Comparison of ENCODE assay signal across 7 cellular contexts in genomic region chr4:56434599-56435000, GRCh38. TPM values are rescaled to one million over a fixed set of nuclear protein-coding genes. Genes with fewer than 3 reads are reported as not detected.
DNase-seq lines count a peak whose midpoint lies in the region; ATAC-seq and TF ChIP-seq lines count a peak whose summit lies in the region.

No MANE protein-coding gene starts in this region.

- peak overlapping the region; percentile 100 for H3K27ac ChIP-seq in DND-41 (ENCODE audit: low read length)

- H3K9me3 Mint-ChIP-seq in IgD-negative memory B cell, result no peaks in the 10 kb centered on the region
- H3K9me3 Mint-ChIP-seq in WTC11, result no peaks in the 10 kb centered on the region
- H3K9me3 Mint-ChIP-seq in glutamatergic neuron (ENCODE audit: unreplicated experiment), result peaks cover 3% of the 10 kb centered on the region

- H3K36me3 ChIP-seq in DND-41 (ENCODE audit: insufficient read depth, low read length) (peaks cover 13% of the 10 kb centered on the region), skeletal muscle satellite cell (ENCODE audit: insufficient read depth, low read length) (no peaks in the 10 kb centered on the region)

- H3K27ac Mint-ChIP-seq in IgD-negative memory B cell (peak overlapping the region in 2 of 3 donors; percentile 25 to 97), WTC11 (peak overlapping the region; percentile 94), glutamatergic neuron (ENCODE audit: unreplicated experiment) (peak overlapping the region; percentile 87)

- H3K4me3 Mint-ChIP-seq in IgD-negative memory B cell (peak overlapping the region; percentile 81 to 100 (median 93)), WTC11 (peak overlapping the region; percentile 97), glutamatergic neuron (ENCODE audit: unreplicated experiment) (peak overlapping the region; percentile 84)

- H3K9me3 ChIP-seq in DND-41 (ENCODE audit: insufficient read depth, low read length, severe bottlenecking) (no peaks in the 10 kb centered on the region), skeletal muscle satellite cell (replicated peaks; ENCODE audit: low read length) (no peaks in the 10 kb centered on the region)

- H3K79me2 ChIP-seq in DND-41 (ENCODE audit: insufficient read depth, low read length), result peaks cover 94% of the 10 kb centered on the region

- H3K4me1 Mint-ChIP-seq in IgD-negative memory B cell (peaks cover 19 to 29% (median 20%) of the 10 kb centered on the region in 3 donors), WTC11 (peaks cover 39% of the 10 kb centered on the region), glutamatergic neuron (ENCODE audit: low read depth, unreplicated experiment) (peaks cover 12% of the 10 kb centered on the region)

- H4K20me1 ChIP-seq in DND-41 (ENCODE audit: insufficient read depth, low read length), result peaks cover 44% of the 10 kb centered on the region

- peak overlapping the region; percentile 83 to 99 for H3K4me3 ChIP-seq in DND-41 (ENCODE audit: low read depth in 1 of 2, low read length in 2 of 2)
- peak overlapping the region; percentile 85 for H3K4me3 ChIP-seq in skeletal muscle satellite cell (ENCODE audit: low read length)

- peak overlapping the region; percentile 89 for H3K4me2 ChIP-seq in DND-41 (ENCODE audit: insufficient read depth, low read length)
- peak overlapping the region; percentile 99 for H3K4me2 ChIP-seq in skeletal muscle satellite cell (ENCODE audit: low read length)

- DNase-seq in DND-41 (no peak), WTC11 (ENCODE audit: low spot score) (no peak), glutamatergic neuron (no peak), COLO668 (lab: John Stamatoyannopoulos, UW; ENCODE audit: unreplicated experiment) (no peak)
- no peak for DNase-seq in stimulated activated CD4-positive, alpha-beta T cell treated with anti-CD3 and anti-CD28 coated beads, Interleukin-15, amount 100 ng/mL, for 24 hours

- TF ChIP-seq CTCF in DND-41 (IDR thresholded peaks at IDR 0.05; ENCODE audit: borderline replicate concordance, extremely low read depth, low read length, poor library complexity, severe bottlenecking) (no peak), WTC11 (IDR thresholded peaks at IDR 0.05) (no peak), glutamatergic neuron (IDR thresholded peaks at IDR 0.05; ENCODE audit: partially characterized antibody, unreplicated experiment) (no peak)

- H3K36me3 Mint-ChIP-seq in IgD-negative memory B cell, result no peaks in the 10 kb centered on the region
- H3K36me3 Mint-ChIP-seq in WTC11, result peaks cover 15% of the 10 kb centered on the region
- no peaks in the 10 kb centered on the region for H3K36me3 Mint-ChIP-seq in glutamatergic neuron (ENCODE audit: unreplicated experiment)

- H3K27me3 Mint-ChIP-seq in IgD-negative memory B cell (no peaks in the 10 kb centered on the region), WTC11 (ENCODE audit: low read depth) (no peaks in the 10 kb centered on the region; the same call in 1 of the 2 replicates), glutamatergic neuron (ENCODE audit: unreplicated experiment) (peaks cover 13% of the 10 kb centered on the region)

- POLR2A ChIA-PET in WTC11 (lab: Charles Lee), result interaction anchor here (0.5 to 4.9 kb wide), 11 partner anchors 9 to 544 kb away, joined by 3 to 87 read pairs (median 10); partner anchors contain the start of genes AASDH, CEP135, NOA1 and POLR2B

- H3K4me1 ChIP-seq in DND-41 (ENCODE audit: insufficient read depth, low read length) (peaks cover 54% of the 10 kb centered on the region), skeletal muscle satellite cell (ENCODE audit: control insufficient read depth, insufficient read depth, low read length) (peaks cover 11% of the 10 kb centered on the region)

- no peaks in the 10 kb centered on the region for H3K27me3 ChIP-seq in DND-41 (ENCODE audit: insufficient read depth, low read length, poor library complexity)
- no peaks in the 10 kb centered on the region for H3K27me3 ChIP-seq in skeletal muscle satellite cell (ENCODE audit: control insufficient read depth, insufficient read depth, low read length)

- peak overlapping the region; percentile 87 for H3K9ac ChIP-seq in DND-41 (ENCODE audit: low read depth, low read length)
- H3K9ac ChIP-seq in skeletal muscle satellite cell (ENCODE audit: low read depth, low read length), result peak overlapping the region; percentile 89

- ATAC-seq in DND-41 (ENCODE audit: insufficient read depth, low read depth) (no peak), WTC11 (no peak)

- CTCF ChIA-PET in WTC11 (lab: Charles Lee), result interaction anchor here (1.5 to 2.3 kb wide), 4 partner anchors 9 to 486 kb away, joined by 7 to 16 read pairs (median 10); partner anchors contain the start of genes AASDH and CEP135

- H2AFZ ChIP-seq in DND-41 (ENCODE audit: low read depth, low read length), result peak overlapping the region; percentile 93

TF ChIP-seq in WTC11, 78 proteins besides CTCF, POLR2A, EP300 and RAD21 (continues in another document):
- TF ChIP-seq OVOL2 (CRISPR knock-in tag; IDR thresholded peaks at IDR 0.05; ENCODE audit: borderline replicate concordance) (no peak), ZSCAN18 (CRISPR knock-in tag; IDR thresholded peaks at IDR 0.05) (no peak), ZNF671 (CRISPR knock-in tag; IDR thresholded peaks at IDR 0.05) (no peak), MLX (CRISPR knock-in tag; IDR thresholded peaks at IDR 0.05) (no peak), JUN (CRISPR knock-in tag; IDR thresholded peaks at IDR 0.05) (no peak), ATF1 (CRISPR knock-in tag; IDR thresholded peaks at IDR 0.05) (no peak), NFYB (CRISPR knock-in tag; conservative IDR thresholded peaks at IDR 0.05; ENCODE audit: low read depth) (no peak), MAX (CRISPR knock-in tag; IDR thresholded peaks at IDR 0.05) (no peak), AFF4 (CRISPR knock-in tag; IDR thresholded peaks at IDR 0.05; ENCODE audit: borderline replicate concordance) (no peak), SOX15 (CRISPR knock-in tag; IDR thresholded peaks at IDR 0.05) (no peak)

RNA-seq across cellular contexts. Expression of gene PPAT, which starts 0.8 kb away (rescaled TPM):
- polyA plus RNA-seq in IgD-negative memory B cell, result 10.3 TPM
- total RNA-seq in WTC11 (2021) (83.4 to 91.0 TPM (median 89.0 TPM) in 3 replicates), glutamatergic neuron (ENCODE audit: unreplicated experiment) (15.9 TPM)
- total RNA-seq in skeletal muscle satellite cell (2012; rRNA removed), result 29.4 and 29.5 TPM in 2 replicates

RNA-seq across cellular contexts. Expression of gene PAICS, which starts 1.5 kb away (rescaled TPM):
- polyA plus RNA-seq in IgD-negative memory B cell, result 35.7 TPM
- total RNA-seq in WTC11 (2021) (412 to 435 TPM (median 421 TPM) in 3 replicates), glutamatergic neuron (ENCODE audit: unreplicated experiment) (53.4 TPM)
- 74.5 and 85.2 TPM in 2 replicates for total RNA-seq in skeletal muscle satellite cell (2012; rRNA removed)

RNA-seq across cellular contexts. Expression of gene SRP72, which starts 32.8 kb away (rescaled TPM):
- 163 TPM for polyA plus RNA-seq in IgD-negative memory B cell
- total RNA-seq in WTC11 (2021), result 113 to 138 TPM (median 116 TPM) in 3 replicates
- total RNA-seq in glutamatergic neuron (ENCODE audit: unreplicated experiment), result 102 TPM
- 88.2 and 108 TPM in 2 replicates for total RNA-seq in skeletal muscle satellite cell (2012; rRNA removed)

RNA-seq across cellular contexts. Expression of gene AASDH, which starts 47.3 kb away (rescaled TPM):
- 24.8 TPM for polyA plus RNA-seq in IgD-negative memory B cell
- total RNA-seq in WTC11 (2021) (12.6 to 15.6 TPM (median 14.6 TPM) in 3 replicates), glutamatergic neuron (ENCODE audit: unreplicated experiment) (12.1 TPM)
- total RNA-seq in skeletal muscle satellite cell (2012; rRNA removed), result 10.3 and 16.0 TPM in 2 replicates
